In the genomic region with DNA sequence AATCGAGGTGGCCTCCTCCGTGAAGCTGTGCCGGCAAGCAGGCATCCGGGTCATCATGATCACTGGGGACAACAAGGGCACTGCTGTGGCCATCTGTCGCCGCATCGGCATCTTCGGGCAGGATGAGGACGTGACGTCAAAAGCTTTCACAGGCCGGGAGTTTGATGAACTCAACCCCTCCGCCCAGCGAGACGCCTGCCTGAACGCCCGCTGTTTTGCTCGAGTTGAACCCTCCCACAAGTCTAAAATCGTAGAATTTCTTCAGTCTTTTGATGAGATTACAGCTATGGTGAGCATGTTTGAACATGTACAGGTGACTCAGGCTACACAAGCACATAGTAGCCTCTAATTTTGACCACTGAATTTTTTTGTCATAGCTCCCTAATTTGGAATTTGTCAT, we compare ENCODE assay signal across 1 cellular context.
TF ChIP-seq lines count a peak whose summit lies in the region.

No MANE protein-coding gene starts in this region.

TF ChIP-seq in A549, 52 proteins besides CTCF, POLR2A, EP300 and RAD21 (continued from another document):
- TF ChIP-seq USF2 (IDR thresholded peaks at IDR 0.05) (no peak), KDM1A (IDR thresholded peaks at IDR 0.05; ENCODE audit: low read depth) (no peak), HOXB5 (CRISPR knock-in tag; IDR thresholded peaks at IDR 0.05) (no peak), NR3C1 (IDR thresholded peaks at IDR 0.05) (no peak), TFCP2L1 (CRISPR knock-in tag; IDR thresholded peaks at IDR 0.05) (no peak)
